Comparison of ENCODE assay signal across 1 cellular context in genomic region chr11:66529069-66529468, GRCh38.
TF ChIP-seq lines count a peak whose summit lies in the region.

No MANE protein-coding gene starts in this region.

TF ChIP-seq in K562, 482 proteins besides CTCF, POLR2A, EP300 and RAD21:
- TF ChIP-seq PPARD (CRISPR knock-in tag; IDR thresholded peaks at IDR 0.05) (no peak), PKNOX1 (IDR thresholded peaks at IDR 0.05) (peak; percentile 62), MLLT1 (IDR thresholded peaks at IDR 0.05) (no peak), TFAP4 (CRISPR knock-in tag; IDR thresholded peaks at IDR 0.05; ENCODE audit: borderline replicate concordance) (no peak), ZKSCAN3 (CRISPR knock-in tag; IDR thresholded peaks at IDR 0.05) (no peak), KHSRP (IDR thresholded peaks at IDR 0.05) (no peak)
- TF ChIP-seq, protein P1, sequence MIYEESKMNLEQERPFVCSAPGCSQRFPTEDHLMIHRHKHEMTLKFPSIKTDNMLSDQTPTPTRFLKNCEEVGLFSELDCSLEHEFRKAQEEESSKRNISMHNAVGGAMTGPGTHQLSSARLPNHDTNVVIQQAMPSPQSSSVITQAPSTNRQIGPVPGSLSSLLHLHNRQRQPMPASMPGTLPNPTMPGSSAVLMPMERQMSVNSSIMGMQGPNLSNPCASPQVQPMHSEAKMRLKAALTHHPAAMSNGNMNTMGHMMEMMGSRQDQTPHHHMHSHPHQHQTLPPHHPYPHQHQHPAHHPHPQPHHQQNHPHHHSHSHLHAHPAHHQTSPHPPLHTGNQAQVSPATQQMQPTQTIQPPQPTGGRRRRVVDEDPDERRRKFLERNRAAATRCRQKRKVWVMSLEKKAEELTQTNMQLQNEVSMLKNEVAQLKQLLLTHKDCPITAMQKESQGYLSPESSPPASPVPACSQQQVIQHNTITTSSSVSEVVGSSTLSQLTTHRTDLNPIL (CRISPR knock-in tag; IDR thresholded peaks at IDR 0.05): no peak
